Comparison of ENCODE assay signal across 16 cellular contexts in the genomic region with DNA sequence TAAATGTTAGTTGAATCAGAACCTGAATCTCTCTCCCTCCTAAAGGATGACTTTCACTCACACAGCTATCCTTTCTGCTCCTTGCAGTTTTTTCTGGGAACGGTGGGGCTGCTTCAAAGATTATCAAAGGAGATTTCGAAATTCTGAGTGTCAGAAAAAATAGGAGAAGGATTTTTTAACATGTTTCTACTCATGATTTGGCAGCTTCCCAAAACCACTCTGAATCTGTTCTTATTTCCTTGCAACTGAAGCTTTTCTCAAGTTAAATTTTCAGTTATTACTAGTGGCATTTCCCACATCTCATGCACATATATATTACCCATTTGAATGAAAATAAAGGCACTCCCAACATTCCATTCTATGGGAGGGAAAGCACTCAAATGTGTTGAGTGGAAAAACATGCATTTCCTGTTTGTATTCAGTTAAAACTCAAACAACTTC.
DNase-seq lines count a peak whose midpoint lies in the region; ATAC-seq and TF ChIP-seq lines count a peak whose summit lies in the region.
"Had no signal": no experiment of that assay in that cellular context is flagged by ENCODE, and none has a peak within 500 bp of the region (broad histone marks: within the 10 kb centered on the region; RNA-seq: fewer than 3 reads in every experiment).

No MANE protein-coding gene starts in this region.

- H3K79me2 ChIP-seq in mammary epithelial cell (ENCODE audit: insufficient read depth, low read length) (no peaks in the 10 kb centered on the region), SK-N-SH (ENCODE audit: insufficient read depth) (no peaks in the 10 kb centered on the region)

- DNase-seq in MCF 10A (ENCODE audit: unreplicated experiment), result peak; percentile 76
- no peak for DNase-seq in breast epithelium (ENCODE audit: low spot score in 2 of 2)
- peak; percentile 50 for DNase-seq in mammary epithelial cell
- no peak for DNase-seq in upper lobe of left lung
- DNase-seq in SK-N-SH, result no peak
- no peak for DNase-seq in NCI-H1417 (lab: John Stamatoyannopoulos, UW)
- DNase-seq in cerebellar cortex (ENCODE audit: low spot score), result no peak
- DNase-seq: ACHN; central memory CD4-positive, alpha-beta T cell; GOT3; NCI-H2029; ovary had no signal

- H3K4me3 Mint-ChIP-seq in MCF 10A (ENCODE audit: unreplicated experiment), result peak overlapping the region; percentile 31
- H3K4me3 Mint-ChIP-seq: IgD-negative memory B cell; stimulated activated effector memory CD8-positive, alpha-beta T cell treated with anti-CD3 and anti-CD28 coated beads, Interleukin-12 subunit alpha, Interleukin-12 subunit beta, amount 100 ng/mL, for 72 hours; T-helper 1 cell treated with Interleukin-12 subunit alpha and Interleukin-12 subunit beta and Interleukin-4 antibody, amounts not matched to agents 30 μg/mL and 1 μg/mL, for 36 hours had no signal

- no peaks in the 10 kb centered on the region for H3F3A ChIP-seq in SK-N-SH (replicated peaks; ENCODE audit: insufficient read depth)

- H3K36me3 ChIP-seq in breast epithelium (no peaks in the 10 kb centered on the region), mammary epithelial cell (ENCODE audit: insufficient read depth, low read length) (no peaks in the 10 kb centered on the region), iPS-20b (ENCODE audit: insufficient read depth, low read depth, low read length) (no peaks in the 10 kb centered on the region), upper lobe of left lung (no peaks in the 10 kb centered on the region), SK-N-SH (replicated peaks in 1 of 2; ENCODE audit: control insufficient read depth in 1 of 2, insufficient read depth in 2 of 2, low read length in 1 of 2) (no peaks in the 10 kb centered on the region)
- H3K36me3 ChIP-seq: ovary had no signal

- H3K9me3 ChIP-seq in breast epithelium, result no peaks in the 10 kb centered on the region
- no peaks in the 10 kb centered on the region for H3K9me3 ChIP-seq in mammary epithelial cell (replicated peaks; ENCODE audit: insufficient read depth, low read length)
- H3K9me3 ChIP-seq in iPS-20b (ENCODE audit: insufficient read depth, low read depth, low read length), result no peaks in the 10 kb centered on the region
- no peaks in the 10 kb centered on the region for H3K9me3 ChIP-seq in upper lobe of left lung
- H3K9me3 ChIP-seq in SK-N-SH, result no peaks in the 10 kb centered on the region
- H3K9me3 ChIP-seq: ovary had no signal

- TF ChIP-seq RAD21 in SK-N-SH (IDR thresholded peaks at IDR 0.05; ENCODE audit: low read length), result no peak

- in situ Hi-C loops in mammary epithelial cell (cut with MboI; ENCODE audit: low sequenced_read_pairs in 2 of 2), result no loop called here

- H3K27ac ChIP-seq in breast epithelium, result no peak overlapping the region
- H3K27ac ChIP-seq in mammary epithelial cell (ENCODE audit: insufficient read depth, low read depth, low read length), result no peak overlapping the region
- no peak overlapping the region for H3K27ac ChIP-seq in iPS-20b (ENCODE audit: low read length)
- no peak overlapping the region for H3K27ac ChIP-seq in upper lobe of left lung
- no peak overlapping the region for H3K27ac ChIP-seq in SK-N-SH (ENCODE audit: low read depth in 2 of 2, low read length in 1 of 2)
- H3K27ac ChIP-seq: ovary had no signal

- no peak for TF ChIP-seq CTCF in MCF 10A (IDR thresholded peaks at IDR 0.05; ENCODE audit: unreplicated experiment)
- no peak for TF ChIP-seq CTCF in breast epithelium (IDR thresholded peaks at IDR 0.05)
- TF ChIP-seq CTCF in mammary epithelial cell (conservative IDR thresholded peaks at IDR 0.05 in 1 of 2, IDR thresholded peaks at IDR 0.05 in 1 of 2; ENCODE audit: extremely low read depth in 1 of 2, insufficient read depth in 1 of 2, low read depth in 1 of 2, low read length in 2 of 2), result no peak
- no peak for TF ChIP-seq CTCF in upper lobe of left lung (IDR thresholded peaks at IDR 0.05)
- TF ChIP-seq CTCF in SK-N-SH (IDR thresholded peaks at IDR 0.05), result no peak

- BruUV-seq in MCF 10A (replicated peaks; lab: Mats Ljungman, UMichigan) (no TSS peak), mammary epithelial cell (replicated peaks; lab: Mats Ljungman, UMichigan) (no TSS peak)

- H3K4me2 ChIP-seq in mammary epithelial cell (ENCODE audit: insufficient read depth, low read depth, low read length), result peak overlapping the region; percentile 19
- H3K4me2 ChIP-seq in SK-N-SH, result no peak overlapping the region

- peaks cover 6% of the 10 kb centered on the region for H3K4me1 Mint-ChIP-seq in MCF 10A (ENCODE audit: insufficient read depth, unreplicated experiment)
- H3K4me1 Mint-ChIP-seq: IgD-negative memory B cell; stimulated activated effector memory CD8-positive, alpha-beta T cell treated with anti-CD3 and anti-CD28 coated beads, Interleukin-12 subunit alpha, Interleukin-12 subunit beta, amount 100 ng/mL, for 72 hours had no signal

- POLR2A ChIA-PET in MCF 10A (lab: Yijun Ruan, JAX), result interaction anchor here (0.5 to 2.6 kb wide), 9 partner anchors 8 to 692 kb away, joined by 3 to 8 read pairs (median 4); no protein-coding TSS in a partner anchor
- POLR2A ChIA-PET in SK-N-SH (lab: Yijun Ruan, JAX), result no interaction called here

- H3K4me3 ChIP-seq in breast epithelium (no peak overlapping the region), mammary epithelial cell (replicated peaks in 1 of 3; ENCODE audit: insufficient read depth in 1 of 3, low read depth in 2 of 3, low read length in 3 of 3) (no peak overlapping the region), iPS-20b (ENCODE audit: low read length) (peak overlapping the region; percentile 24; the same call in 1 of the 2 replicates), upper lobe of left lung (no peak overlapping the region), SK-N-SH (ENCODE audit: low read depth in 2 of 2, low read length in 1 of 2) (no peak overlapping the region)
- H3K4me3 ChIP-seq: ovary had no signal

- no peaks in the 10 kb centered on the region for H3K9me3 Mint-ChIP-seq in MCF 10A (ENCODE audit: unreplicated experiment)
- H3K9me3 Mint-ChIP-seq: IgD-negative memory B cell; stimulated activated effector memory CD8-positive, alpha-beta T cell treated with anti-CD3 and anti-CD28 coated beads, Interleukin-12 subunit alpha, Interleukin-12 subunit beta, amount 100 ng/mL, for 72 hours; T-helper 1 cell treated with Interleukin-12 subunit alpha and Interleukin-12 subunit beta and Interleukin-4 antibody, amounts not matched to agents 30 μg/mL and 1 μg/mL, for 36 hours had no signal

- peak; percentile 19 to 55 for ATAC-seq in upper lobe of left lung (ENCODE audit: low FRiP score in 2 of 2)
- ATAC-seq: stimulated activated effector memory CD8-positive, alpha-beta T cell treated with anti-CD3 and anti-CD28 coated beads, Interleukin-12 subunit alpha, Interleukin-12 subunit beta, amount 100 ng/mL, for 72 hours had no signal

- intact Hi-C loops in MCF 10A (cut with micrococcal nuclease), result no loop called here
- intact Hi-C loops in breast epithelium (cut with DNase I; ENCODE audit: low total_unique reads), result no loop called here
- intact Hi-C loops in mammary epithelial cell (cut with micrococcal nuclease), result no loop called here

- no peak overlapping the region for H2AFZ ChIP-seq in mammary epithelial cell (ENCODE audit: low read depth, low read length)
- H2AFZ ChIP-seq in SK-N-SH (ENCODE audit: low read depth), result no peak overlapping the region

- H3K27me3 ChIP-seq in breast epithelium (no peaks in the 10 kb centered on the region), mammary epithelial cell (ENCODE audit: insufficient read depth, low read length) (no peaks in the 10 kb centered on the region), iPS-20b (ENCODE audit: insufficient read depth, low read length) (no peaks in the 10 kb centered on the region), upper lobe of left lung (no peaks in the 10 kb centered on the region), SK-N-SH (ENCODE audit: insufficient read depth) (no peaks in the 10 kb centered on the region)
- H3K27me3 ChIP-seq: ovary had no signal

- no peaks in the 10 kb centered on the region for H3K9me2 ChIP-seq in SK-N-SH

- H3K27me3 Mint-ChIP-seq in MCF 10A (ENCODE audit: insufficient read depth, unreplicated experiment), result no peaks in the 10 kb centered on the region

- H3K9ac ChIP-seq in mammary epithelial cell (ENCODE audit: insufficient read depth, low read length) (no peak overlapping the region), iPS-20b (ENCODE audit: low read depth, low read length) (no peak overlapping the region), SK-N-SH (no peak overlapping the region)

- H3K27ac Mint-ChIP-seq in MCF 10A (ENCODE audit: low read depth, unreplicated experiment), result peak overlapping the region; percentile 75
- H3K27ac Mint-ChIP-seq: IgD-negative memory B cell; stimulated activated effector memory CD8-positive, alpha-beta T cell treated with anti-CD3 and anti-CD28 coated beads, Interleukin-12 subunit alpha, Interleukin-12 subunit beta, amount 100 ng/mL, for 72 hours; T-helper 1 cell treated with Interleukin-12 subunit alpha and Interleukin-12 subunit beta and Interleukin-4 antibody, amounts not matched to agents 30 μg/mL and 1 μg/mL, for 36 hours had no signal

- WGBS in mammary epithelial cell (ENCODE audit: low coverage, missing lambda C conversion rate), result 3% methylated on average over 2 of the region's 2 CpGs
- WGBS in upper lobe of left lung, 2 donors, result 7 to 16% methylated on average over 2 of the region's 2 CpGs
- 6% methylated on average over 2 of the region's 2 CpGs for WGBS in SK-N-SH (ENCODE audit: low lambda C conversion rate)

- H3K36me3 Mint-ChIP-seq in MCF 10A (ENCODE audit: insufficient read depth, unreplicated experiment), result no peaks in the 10 kb centered on the region
- H3K36me3 Mint-ChIP-seq: IgD-negative memory B cell; stimulated activated effector memory CD8-positive, alpha-beta T cell treated with anti-CD3 and anti-CD28 coated beads, Interleukin-12 subunit alpha, Interleukin-12 subunit beta, amount 100 ng/mL, for 72 hours had no signal

- CTCF ChIA-PET in MCF 10A (lab: Yijun Ruan, JAX), result interaction anchor here (0.6 to 1.1 kb wide), 2 partner anchors 10 to 264 kb away, joined by 3 to 6 read pairs; no protein-coding TSS in a partner anchor
- CTCF ChIA-PET in mammary epithelial cell (lab: Charles Lee; ENCODE audit: low non-redundant PET), result no interaction called here
- CTCF ChIA-PET in SK-N-SH (lab: Yijun Ruan, JAX), result no interaction called here

- no peaks in the 10 kb centered on the region for H3K4me1 ChIP-seq in breast epithelium
- peaks cover 5% of the 10 kb centered on the region for H3K4me1 ChIP-seq in mammary epithelial cell (ENCODE audit: insufficient read depth, low read length)
- H3K4me1 ChIP-seq in iPS-20b (ENCODE audit: insufficient read depth, low read length), result peaks cover 7% of the 10 kb centered on the region; the same call in 1 of the 2 replicates
- peaks cover 0 to 8% (median 1%) of the 10 kb centered on the region in 4 donors for H3K4me1 ChIP-seq in upper lobe of left lung
- peaks cover 0 to 9% of the 10 kb centered on the region in 2 experiments; a peak in 2 of 4 replicates for H3K4me1 ChIP-seq in SK-N-SH (ENCODE audit: control insufficient read depth in 1 of 2, insufficient read depth in 2 of 2, low read depth in 1 of 2, low read length in 1 of 2)

- dilution Hi-C loops in mammary epithelial cell (cut with HindIII; ENCODE audit: low sequenced_read_pairs), result no loop called here

- no peak for TF ChIP-seq POLR2A in breast epithelium (IDR thresholded peaks at IDR 0.05)
- no peak for TF ChIP-seq POLR2A in upper lobe of left lung (IDR thresholded peaks at IDR 0.05)

- TF ChIP-seq EP300 in upper lobe of left lung (IDR thresholded peaks at IDR 0.05), result peak in 2 of 4 donors; percentile 35 to 54
- no peak for TF ChIP-seq EP300 in SK-N-SH (IDR thresholded peaks at IDR 0.05; ENCODE audit: borderline replicate concordance in 1 of 2, low read depth in 1 of 2, low read length in 1 of 2)

- H4K20me1 ChIP-seq in mammary epithelial cell (ENCODE audit: insufficient read depth, low read length) (no peaks in the 10 kb centered on the region), SK-N-SH (ENCODE audit: insufficient read depth) (no peaks in the 10 kb centered on the region)

Comparison
In these comparisons a context has a peak if more than half of its experiments do, and no peak if none do; other contexts are left out.
1. DNase-seq: peak in MCF 10A (single experiment) and mammary epithelial cell (single experiment); none in breast epithelium (0 of 2), upper lobe of left lung (0 of 2), SK-N-SH (single experiment), NCI-H1417 (0 of 3) and cerebellar cortex (single experiment).